5 cellular contexts compared by ENCODE assay signal in genomic region chr6:83897094-83897493, GRCh38. TPM values are rescaled to one million over a fixed set of nuclear protein-coding genes. Genes with fewer than 3 reads are reported as not detected.
"Had no signal": no experiment of that assay in that cellular context is flagged by ENCODE, and none has a peak within 500 bp of the region (broad histone marks: within the 10 kb centered on the region; RNA-seq: fewer than 3 reads in every experiment).

No MANE protein-coding gene starts in this region.

RNA-seq across cellular contexts. Expression of gene RIPPLY2, which starts 43.9 kb away (rescaled TPM):
- total RNA-seq: HepG2, HT-29, HT1080, IMR-90 had no signal
- polyA plus RNA-seq: HepG2, IgD-negative memory B cell had no signal
